In genomic region chr16:22183901-22184614, GRCh38 we compare ENCODE assay signal across 11 cellular contexts. TPM values are rescaled to one million over a fixed set of nuclear protein-coding genes. Genes with fewer than 3 reads are reported as not detected.
DNase-seq lines count a peak whose midpoint lies in the region; ATAC-seq, FAIRE-seq and TF ChIP-seq lines count a peak whose summit lies in the region.
"Had no signal": no experiment of that assay in that cellular context is flagged by ENCODE, and none has a peak within 500 bp of the region (broad histone marks: within the 10 kb centered on the region; RNA-seq: fewer than 3 reads in every experiment).

No MANE protein-coding gene starts in this region.

- H3K56ac ChIP-seq in H1 (replicated peaks; ENCODE audit: insufficient read length, low read depth, low read length), result no peak overlapping the region

- H3K27ac Mint-ChIP-seq in T-helper 2 cell treated with Interferon-gamma antibody and Interleukin-4, amounts not matched to agents 5 μg/mL and 100 μg/mL, for 36 hours, result no peak overlapping the region

- POLR2A ChIA-PET in A673 (lab: Charles Lee; ENCODE audit: low non-redundant PET), result no interaction called here
- POLR2A ChIA-PET in H1 (lab: Charles Lee; ENCODE audit: partially characterized antibody), result interaction anchor here (0.7 to 1.1 kb wide), 3 partner anchors 177 to 186 kb away, joined by 3 read pairs; no protein-coding TSS in a partner anchor

- FAIRE-seq in H1 (lab: Jason Lieb, UNC), result no peak

- H3K27me3 ChIP-seq in A673 (replicated peaks; ENCODE audit: insufficient read depth, low read depth, low read length, poor library complexity), result no peaks in the 10 kb centered on the region
- peaks cover 0 to under 1% (median 0%) of the 10 kb centered on the region in 4 experiments; a peak in 2 of 7 replicates for H3K27me3 ChIP-seq in H1 (replicated peaks in 1 of 4; ENCODE audit: control insufficient read depth in 3 of 4, extremely low read depth in 1 of 4, insufficient read depth in 3 of 4, low read length in 3 of 4)
- H3K27me3 ChIP-seq in gastroesophageal sphincter, result no peaks in the 10 kb centered on the region

- H3K4me1 ChIP-seq in A673 (ENCODE audit: insufficient read depth, low read length, poor library complexity, severe bottlenecking) (peaks cover 1% of the 10 kb centered on the region), H1 (replicated peaks in 1 of 4; ENCODE audit: control insufficient read depth in 3 of 4, insufficient read depth in 4 of 4, low read length in 3 of 4) (peaks cover 0 to 4% (median 2%) of the 10 kb centered on the region in 4 experiments; a peak in 3 of 7 replicates), gastroesophageal sphincter (peaks cover 0 to 10% (median 3%) of the 10 kb centered on the region in 3 donors)

- no peak overlapping the region; the same call in 1 of the 2 replicates for H4K8ac ChIP-seq in H1 (ENCODE audit: extremely low read depth, insufficient read depth, low read length)

- no peak overlapping the region for H3K4me2 ChIP-seq in H1 (ENCODE audit: insufficient read depth in 1 of 2, low read depth in 2 of 2, low read length in 2 of 2)

- no peaks in the 10 kb centered on the region for H3K79me1 ChIP-seq in H1 (ENCODE audit: low read depth, low read length)

- 84% methylated on average over 11 of the region's 11 CpGs; no CpG with 5 or more reads in 1 of the 2 experiments for WGBS in H1 (ENCODE audit: extremely low coverage in 1 of 2, insufficient coverage in 1 of 2, insufficient read length in 1 of 2, insufficient replicate concordance in 2 of 2, low coverage in 1 of 2, low lambda C conversion rate in 2 of 2, missing lambda C conversion rate in 1 of 2), 2 experiments
- 95% methylated on average over 4 of the region's 11 CpGs; no CpG with 5 or more reads in 1 of the 2 donors for WGBS in gastroesophageal sphincter (ENCODE audit: low coverage in 1 of 2), 2 donors

- no peak overlapping the region for H3K14ac ChIP-seq in H1 (ENCODE audit: insufficient read length)

- H4K5ac ChIP-seq in H1 (ENCODE audit: insufficient read length, low read depth, low read length), result no peak overlapping the region

- H2BK5ac ChIP-seq in H1 (ENCODE audit: low read depth, low read length), result no peak overlapping the region

- no peak overlapping the region for H2AK5ac ChIP-seq in H1 (ENCODE audit: low read depth, low read length)

- H3K9me3 ChIP-seq in A673 (ENCODE audit: low read depth, low read length, poor library complexity, severe bottlenecking), result no peaks in the 10 kb centered on the region
- H3K9me3 ChIP-seq in H1 (ENCODE audit: insufficient read depth in 2 of 2, low read depth in 1 of 2, low read length in 1 of 2), result no peaks in the 10 kb centered on the region
- no peaks in the 10 kb centered on the region for H3K9me3 ChIP-seq in gastroesophageal sphincter

- H3K79me2 ChIP-seq in H1 (ENCODE audit: control insufficient read depth in 1 of 2, insufficient read depth in 2 of 2, low read length in 2 of 2), result no peaks in the 10 kb centered on the region

- TF ChIP-seq POLR2A in H1 (IDR thresholded peaks at IDR 0.05; ENCODE audit: control extremely low read depth in 1 of 2, low read depth in 2 of 2, low read length in 2 of 2) (no peak), gastroesophageal sphincter (IDR thresholded peaks at IDR 0.05) (no peak)

- H3K36me3 ChIP-seq in A673 (ENCODE audit: insufficient read depth, low read length, poor library complexity, severe bottlenecking), result no peaks in the 10 kb centered on the region
- no peaks in the 10 kb centered on the region for H3K36me3 ChIP-seq in H1 (ENCODE audit: control insufficient read depth in 2 of 4, insufficient read depth in 4 of 4, low read length in 3 of 4)
- H3K36me3 ChIP-seq in gastroesophageal sphincter, result no peaks in the 10 kb centered on the region

- TF ChIP-seq CTCF in A673 (conservative IDR thresholded peaks at IDR 0.05; ENCODE audit: low read depth, low read length), result peak; percentile 36; the same call in 1 of the 2 replicates
- peak; percentile 54 to 69 (median 66) for TF ChIP-seq CTCF in H1 (IDR thresholded peaks at IDR 0.05; ENCODE audit: control extremely low read depth in 1 of 3, insufficient read depth in 1 of 3, low read depth in 1 of 3, low read length in 3 of 3)
- TF ChIP-seq CTCF in gastroesophageal sphincter (IDR thresholded peaks at IDR 0.05), result no peak

- TF ChIP-seq EP300 in H1 (IDR thresholded peaks at IDR 0.05; ENCODE audit: borderline replicate concordance in 1 of 2, low read depth in 2 of 2, low read length in 2 of 2) (no peak), gastroesophageal sphincter (IDR thresholded peaks at IDR 0.05) (no peak)

- H3K9me3 Mint-ChIP-seq in T-helper 2 cell treated with Interferon-gamma antibody and Interleukin-4, amounts not matched to agents 5 μg/mL and 100 μg/mL, for 36 hours, result no peaks in the 10 kb centered on the region

- no peak overlapping the region for H4K91ac ChIP-seq in H1 (replicated peaks; ENCODE audit: insufficient read length, low read length)

- H4K20me1 ChIP-seq in H1 (replicated peaks in 1 of 2; ENCODE audit: control insufficient read depth in 1 of 2, insufficient read depth in 2 of 2, low read length in 2 of 2), result no peaks in the 10 kb centered on the region

- no TSS peak for BruUV-seq in A673 (replicated peaks; lab: Mats Ljungman, UMichigan)

- peak; percentile 28 to 44; a peak in 2 of 4 replicates for TF ChIP-seq RAD21 in H1 (IDR thresholded peaks at IDR 0.05 in 1 of 2, conservative IDR thresholded peaks at IDR 0.05 in 1 of 2; ENCODE audit: low read depth in 2 of 2, low read length in 2 of 2)

- CTCF ChIA-PET in A673 (lab: Charles Lee) (no interaction called here), H1 (lab: Charles Lee; ENCODE audit: partially characterized antibody) (interaction anchor here (0.6 to 8.0 kb wide), 19 partner anchors 8 to 194 kb away, joined by 3 to 127 read pairs (median 5); partner anchors contain the start of gene PDZD9)

- H3K4me3 Mint-ChIP-seq in T-helper 2 cell treated with Interferon-gamma antibody and Interleukin-4, amounts not matched to agents 5 μg/mL and 100 μg/mL, for 36 hours, result no peak overlapping the region

- no peak overlapping the region for H3K27ac ChIP-seq in A673 (ENCODE audit: low read depth, low read length, poor library complexity, severe bottlenecking)
- no peak overlapping the region for H3K27ac ChIP-seq in H1 (ENCODE audit: low read depth, low read length)
- no peak overlapping the region for H3K27ac ChIP-seq in gastroesophageal sphincter

- no peak overlapping the region for H2BK120ac ChIP-seq in H1 (replicated peaks; ENCODE audit: low read depth, low read length)

- H3K18ac ChIP-seq in H1 (ENCODE audit: extremely low read depth, low read length), result no peak overlapping the region; the same call in 1 of the 2 replicates

- H3K4me3 ChIP-seq in A673 (ENCODE audit: low read depth, low read length, poor library complexity, severe bottlenecking) (no peak overlapping the region), H1 (ENCODE audit: extremely low read depth in 1 of 4, insufficient read depth in 2 of 4, low read depth in 3 of 4, low read length in 4 of 4) (no peak overlapping the region), gastroesophageal sphincter (no peak overlapping the region)

- no peak overlapping the region for H3K23ac ChIP-seq in H1 (ENCODE audit: insufficient read length)

- intact Hi-C loops in A673 (cut with micrococcal nuclease; ENCODE audit: unreplicated experiment), result loop anchor here (10.0 kb wide), 1 partner anchor 359 kb away; no protein-coding TSS in a partner anchor

- ATAC-seq in gastroesophageal sphincter, result no peak
- ATAC-seq in GM19455 (IDR thresholded peaks at IDR 0.05; ENCODE audit: unreplicated experiment), result no peak
- ATAC-seq: stimulated activated naive CD8-positive, alpha-beta T cell treated with anti-CD3 and anti-CD28 coated beads, Interleukin-15, Interleukin-2, amounts not matched to agents 100 U/mL and 50 U/mL, for 24 hours had no signal

- H3K27me3 Mint-ChIP-seq in T-helper 2 cell treated with Interferon-gamma antibody and Interleukin-4, amounts not matched to agents 5 μg/mL and 100 μg/mL, for 36 hours (ENCODE audit: low read depth), result peaks cover 2% of the 10 kb centered on the region

- H3K23me2 ChIP-seq in H1 (ENCODE audit: low read depth, low read length), result no peaks in the 10 kb centered on the region

- no peak overlapping the region for H3K4ac ChIP-seq in H1 (replicated peaks; ENCODE audit: insufficient read length, low read depth, low read length)

- H3K4me1 Mint-ChIP-seq in T-helper 2 cell treated with Interferon-gamma antibody and Interleukin-4, amounts not matched to agents 5 μg/mL and 100 μg/mL, for 36 hours (ENCODE audit: low read depth), result peaks cover 11% of the 10 kb centered on the region

- no peak overlapping the region for H2AFZ ChIP-seq in H1 (ENCODE audit: low read length)

- H3K36me3 Mint-ChIP-seq in T-helper 2 cell treated with Interferon-gamma antibody and Interleukin-4, amounts not matched to agents 5 μg/mL and 100 μg/mL, for 36 hours (ENCODE audit: low read depth), result no peaks in the 10 kb centered on the region

- H3K9ac ChIP-seq in H1 (replicated peaks in 1 of 4; ENCODE audit: extremely low read depth in 1 of 4, low read depth in 3 of 4, low read length in 3 of 4), result no peak overlapping the region

- H2BK15ac ChIP-seq in H1 (ENCODE audit: low read length), result no peak overlapping the region; the same call in 1 of the 2 replicates

- H2BK12ac ChIP-seq in H1 (ENCODE audit: low read depth, low read length), result no peak overlapping the region; the same call in 1 of the 2 replicates

- DNase-seq in A673 (ENCODE audit: low spot score) (peak; percentile 20), ELR (ENCODE audit: low read depth) (peak; percentile 16), NCI-H146 treated with DMSO at 0.1 percent for 48 hours (lab: John Stamatoyannopoulos, UW; ENCODE audit: unreplicated experiment) (peak; percentile 12), H1 (ENCODE audit: low read depth in 1 of 2, low spot score in 2 of 2) (peak in 1 of 2 experiments; percentile 77)
- no peak for DNase-seq in T-helper 2 cell treated with Interferon-gamma antibody and Interleukin-4, amounts not matched to agents 5 μg/mL and 100 μg/mL, for 36 hours (ENCODE audit: low spot score)
- no peak for DNase-seq in activated CD4-positive, CD25-positive, alpha-beta regulatory T cell (lab: John Stamatoyannopoulos, UW)
- DNase-seq: NCI-H345; stimulated activated naive CD8-positive, alpha-beta T cell treated with anti-CD3 and anti-CD28 coated beads, Interleukin-15, Interleukin-2, amounts not matched to agents 100 U/mL and 50 U/mL, for 24 hours had no signal

- H2BK20ac ChIP-seq in H1 (ENCODE audit: low read length), result no peak overlapping the region

RNA-seq across cellular contexts. Expression of gene SDR42E2, which starts 21.8 kb away (rescaled TPM):
- not detected in 2 replicates for total RNA-seq in A673 (2021)
- total RNA-seq in H1 (2021; fragmentation: NEBNext Ultra II Directional; extraction: Animal tissue kit (Norgen Biotek cat#: 25700)), result not detected in 2 replicates
- 0.08 and 0.25 TPM in 2 replicates for polyA plus RNA-seq in H1 (2011; rRNA removed)
- polyA plus RNA-seq in H1 (2011; cell fraction: cytosol; rRNA removed), result 0.05 TPM
- 0.50 TPM for polyA plus RNA-seq in H1 (2011; cell fraction: nucleus; rRNA removed)
- 0.11 to 0.21 TPM (median 0.14 TPM) in 4 replicates for polyA plus RNA-seq in H1 (2012, experiment 1 of 2)
- not detected for polyA plus RNA-seq in H1 (2012, experiment 2 of 2)
- 0.16 TPM for polyA plus RNA-seq in H1 (2013, experiment 1 of 2)
- 0.07 TPM for polyA plus RNA-seq in H1 (2013, experiment 2 of 2)
- polyA minus RNA-seq in H1 (2011; rRNA and poly(A)+ RNA removed), result 0.07 and 0.13 TPM in 2 replicates
- polyA minus RNA-seq in H1 (2011; cell fraction: cytosol; rRNA and poly(A)+ RNA removed), result not detected
- polyA minus RNA-seq in H1 (2011; cell fraction: nucleus; rRNA and poly(A)+ RNA removed), result 0.20 TPM
- not detected for total RNA-seq in gastroesophageal sphincter
- total RNA-seq: T-helper 2 cell treated with Interferon-gamma antibody and Interleukin-4, amounts not matched to agents 100 ng/mL and 5 ng/mL, for 36 hours had no signal

RNA-seq across cellular contexts. Expression of gene EEF2K, which starts 22.0 kb away (rescaled TPM):
- total RNA-seq in A673 (2021), result 14.3 and 18.4 TPM in 2 replicates
- total RNA-seq in H1 (2021; fragmentation: NEBNext Ultra II Directional; extraction: Animal tissue kit (Norgen Biotek cat#: 25700)), result 30.2 and 30.5 TPM in 2 replicates
- 14.9 and 16.3 TPM in 2 replicates for polyA plus RNA-seq in H1 (2011; rRNA removed)
- polyA plus RNA-seq in H1 (2011; cell fraction: cytosol; rRNA removed), result 11.8 TPM
- polyA plus RNA-seq in H1 (2011; cell fraction: nucleus; rRNA removed), result 31.1 TPM
- 10.5 to 14.2 TPM (median 13.2 TPM) in 4 replicates for polyA plus RNA-seq in H1 (2012, experiment 1 of 2)
- polyA plus RNA-seq in H1 (2012, experiment 2 of 2), result 9.7 TPM
- polyA plus RNA-seq in H1 (2013, experiment 1 of 2), result 12.2 TPM
- 14.9 TPM for polyA plus RNA-seq in H1 (2013, experiment 2 of 2)
- 49.2 and 51.9 TPM in 2 replicates for polyA minus RNA-seq in H1 (2011; rRNA and poly(A)+ RNA removed)
- 23.4 TPM for polyA minus RNA-seq in H1 (2011; cell fraction: cytosol; rRNA and poly(A)+ RNA removed)
- polyA minus RNA-seq in H1 (2011; cell fraction: nucleus; rRNA and poly(A)+ RNA removed), result 13.7 TPM
- total RNA-seq in gastroesophageal sphincter, result 10 to 100 TPM; 31.3 to 38.9 (median 34.8) TPM

Comparison
In these comparisons a context has a peak if more than half of its experiments do, and no peak if none do; other contexts are left out.
1. DNase-seq: peak in A673 (single experiment), ELR (single experiment) and NCI-H146 treated with DMSO at 0.1 percent for 48 hours (single experiment); none in T-helper 2 cell treated with Interferon-gamma antibody and Interleukin-4, amounts not matched to agents 5 μg/mL and 100 μg/mL, for 36 hours (single experiment) and activated CD4-positive, CD25-positive, alpha-beta regulatory T cell (0 of 4).
2. CTCF ChIP-seq: peak in A673 (single experiment) and H1 (3 of 3); none in gastroesophageal sphincter (0 of 4).